Comparison of ENCODE assay signal across 24 cellular contexts in genomic region chr1:1285102-1285571, GRCh38.
"Had no signal": no experiment of that assay in that cellular context is flagged by ENCODE, and none has a peak within 500 bp of the region (broad histone marks: within the 10 kb centered on the region; RNA-seq: fewer than 3 reads in every experiment).

No MANE protein-coding gene starts in this region.

- H3K9me3 ChIP-seq: heart left ventricle, thoracic aorta had no signal

- H3K4me3 Mint-ChIP-seq: activated naive CD8-positive, alpha-beta T cell; immature natural killer cell; memory B cell; naive thymus-derived CD4-positive, alpha-beta T cell; stimulated activated effector memory CD8-positive, alpha-beta T cell treated with anti-CD3 and anti-CD28 coated beads, Interleukin-12 subunit alpha, Interleukin-12 subunit beta, amount 100 ng/mL, for 72 hours; stimulated activated naive CD8-positive, alpha-beta T cell treated with anti-CD3 and anti-CD28 coated beads, Interleukin-15, Interleukin-2, amounts not matched to agents 100 ng/mL and 50 ng/mL, for 24 hours had no signal

- H3K36me3 ChIP-seq: heart left ventricle, thoracic aorta had no signal

- DNase-seq: activated CD4-positive, alpha-beta T cell treated with anti-CD3 and anti-CD28 coated beads for 48 hours; activated CD4-positive, alpha-beta T cell treated with anti-CD3 and anti-CD28 coated beads, Interleukin-2, amount 50 U/mL, for 48 hours; activated CD8-positive, alpha-beta memory T cell treated with anti-CD3 and anti-CD28 coated beads for 24 hours; activated effector memory CD4-positive, alpha-beta T cell treated with Interleukin-2 at 50 U/mL for 16 hours; activated naive CD4-positive, alpha-beta T cell treated with Interleukin-2 at 50 U/mL for 16 hours; anterior cingulate cortex; dermis blood vessel endothelial cell; effector memory CD4-positive, alpha-beta T cell; erythroblast; hypothalamus; immature natural killer cell; midbrain; naive thymus-derived CD4-positive, alpha-beta T cell; stimulated activated CD4-positive, alpha-beta T cell treated with anti-CD3 and anti-CD28 coated beads, Interleukin-12 subunit alpha, Interleukin-12 subunit beta, amount 100 ng/mL, for 4 hours; stimulated activated CD4-positive, alpha-beta T cell treated with anti-CD3 and anti-CD28 coated beads, Interleukin-4, amount 100 ng/mL, for 24 hours; trophoblast cell had no signal

- H3K27ac Mint-ChIP-seq: activated naive CD8-positive, alpha-beta T cell; immature natural killer cell; memory B cell; naive thymus-derived CD4-positive, alpha-beta T cell; stimulated activated effector memory CD8-positive, alpha-beta T cell treated with anti-CD3 and anti-CD28 coated beads, Interleukin-12 subunit alpha, Interleukin-12 subunit beta, amount 100 ng/mL, for 72 hours; stimulated activated naive CD8-positive, alpha-beta T cell treated with anti-CD3 and anti-CD28 coated beads, Interleukin-15, Interleukin-2, amounts not matched to agents 100 ng/mL and 50 ng/mL, for 24 hours had no signal

- H3K27ac ChIP-seq: heart left ventricle, skin epidermis, thoracic aorta had no signal

- H3K4me3 ChIP-seq: heart left ventricle, skin epidermis, thoracic aorta had no signal

- H3K27me3 Mint-ChIP-seq: activated naive CD8-positive, alpha-beta T cell; naive thymus-derived CD4-positive, alpha-beta T cell; stimulated activated naive CD8-positive, alpha-beta T cell treated with anti-CD3 and anti-CD28 coated beads, Interleukin-15, Interleukin-2, amounts not matched to agents 100 ng/mL and 50 ng/mL, for 24 hours had no signal

- ATAC-seq: activated CD4-positive, CD25-positive, alpha-beta regulatory T cell treated with anti-CD3 and anti-CD28 coated beads, Interleukin-2, amount 50 U/mL, for 24 hours; heart left ventricle; naive thymus-derived CD4-positive, alpha-beta T cell; stimulated activated effector memory CD8-positive, alpha-beta T cell treated with anti-CD3 and anti-CD28 coated beads, Interleukin-12 subunit alpha, Interleukin-12 subunit beta, amount 100 ng/mL, for 72 hours had no signal

- H3K9me3 Mint-ChIP-seq: immature natural killer cell; memory B cell; naive thymus-derived CD4-positive, alpha-beta T cell; stimulated activated effector memory CD8-positive, alpha-beta T cell treated with anti-CD3 and anti-CD28 coated beads, Interleukin-12 subunit alpha, Interleukin-12 subunit beta, amount 100 ng/mL, for 72 hours; stimulated activated naive CD8-positive, alpha-beta T cell treated with anti-CD3 and anti-CD28 coated beads, Interleukin-15, Interleukin-2, amounts not matched to agents 100 ng/mL and 50 ng/mL, for 24 hours had no signal

- H3K36me3 Mint-ChIP-seq: activated naive CD8-positive, alpha-beta T cell; immature natural killer cell; memory B cell had no signal

- H3K4me1 Mint-ChIP-seq: immature natural killer cell had no signal
